Comparison of ENCODE assay signal across 6 cellular contexts in the genomic region with DNA sequence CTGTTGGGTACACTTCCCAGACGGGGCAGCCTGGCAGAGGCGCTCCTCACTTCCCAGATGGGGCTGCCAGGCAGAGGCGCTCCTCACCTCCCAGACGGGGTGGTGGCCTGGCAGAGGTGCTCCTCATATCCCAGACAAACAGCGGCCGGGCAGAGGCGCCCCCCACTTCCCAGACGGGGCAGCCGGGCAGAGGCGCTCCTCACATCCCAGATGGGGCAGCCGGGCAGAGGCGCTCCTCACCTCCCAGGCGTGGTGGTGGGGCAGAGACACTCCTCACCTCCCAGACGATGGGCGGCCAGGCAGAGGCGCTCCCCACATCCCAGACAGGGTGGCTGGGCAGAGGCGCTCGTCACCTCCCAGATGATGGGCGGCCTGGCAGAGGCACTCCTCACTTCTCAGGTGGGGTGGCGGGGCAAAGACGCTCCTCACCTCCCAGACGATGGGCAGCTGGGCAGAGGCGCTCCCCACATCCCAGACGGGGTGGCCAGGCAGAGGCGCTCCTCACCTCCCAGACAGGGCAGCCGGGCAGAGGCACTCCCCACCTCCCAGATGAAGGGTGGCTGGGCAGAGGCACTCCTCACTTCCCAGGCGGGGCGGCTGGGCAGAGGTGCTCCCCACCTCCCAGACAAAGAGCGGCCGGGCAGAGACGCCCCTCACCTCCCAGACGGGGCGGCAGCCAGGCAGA. TPM values are rescaled to one million over a fixed set of nuclear protein-coding genes. Genes with fewer than 3 reads are reported as not detected.
"Had no signal": no experiment of that assay in that cellular context is flagged by ENCODE, and none has a peak within 500 bp of the region (broad histone marks: within the 10 kb centered on the region; RNA-seq: fewer than 3 reads in every experiment).

No MANE protein-coding gene starts in this region.

RNA-seq across cellular contexts. Expression of a gene that starts 19.7 kb away (rescaled TPM):
- total RNA-seq: OCI-LY7, PC-3, PC-9, RPMI7951, SJCRH30, SJSA1 had no signal
